ENCODE assay signal across 10 cellular contexts in genomic region chr11:71252782-71253730, GRCh38. TPM values are rescaled to one million over a fixed set of nuclear protein-coding genes. Genes with fewer than 3 reads are reported as not detected.
DNase-seq lines count a peak whose midpoint lies in the region; ATAC-seq, FAIRE-seq and TF ChIP-seq lines count a peak whose summit lies in the region.
"Had no signal": no experiment of that assay in that cellular context is flagged by ENCODE, and none has a peak within 500 bp of the region (broad histone marks: within the 10 kb centered on the region; RNA-seq: fewer than 3 reads in every experiment).

No MANE protein-coding gene starts in this region.

- no peaks in the 10 kb centered on the region for H3K9me1 ChIP-seq in keratinocyte (ENCODE audit: control insufficient read depth, extremely low read depth, insufficient read depth, low read length)

- dilution Hi-C loops in keratinocyte (cut with MboI; ENCODE audit: extremely low pct_ligation_motif_present, low sequenced_read_pairs): no loop called here

- ATAC-seq in GM18858 (IDR thresholded peaks at IDR 0.05; ENCODE audit: unreplicated experiment): no peak

- H3K9ac ChIP-seq in adipocyte (ENCODE audit: low read length) (peak overlapping the region; percentile 74), keratinocyte (ENCODE audit: control insufficient read depth, extremely low read depth, insufficient read depth, low read length) (no peak overlapping the region), stomach smooth muscle (ENCODE audit: low read length in 2 of 2) (no peak overlapping the region)

- no peak overlapping the region for H2AFZ ChIP-seq in keratinocyte (ENCODE audit: control insufficient read depth, low read length)

- H3K27ac ChIP-seq in keratinocyte (ENCODE audit: control insufficient read depth, insufficient read depth, low read length): no peak overlapping the region
- no peak overlapping the region for H3K27ac ChIP-seq in stomach smooth muscle (ENCODE audit: low read length)
- H3K27ac ChIP-seq: adrenal gland had no signal

- POLR2A ChIA-PET in HEK293T (lab: Yijun Ruan, JAX): no interaction called here

- H3K4me2 ChIP-seq in keratinocyte (ENCODE audit: control insufficient read depth, extremely low read depth, insufficient read depth, low read depth, low read length): peak overlapping the region; percentile 31

- H3K4me3 ChIP-seq in adipocyte (ENCODE audit: low read length): peak overlapping the region; percentile 85
- H3K4me3 ChIP-seq in keratinocyte (ENCODE audit: control insufficient read depth in 2 of 3, extremely low read depth in 1 of 3, insufficient read depth in 2 of 3, low read depth in 1 of 3, low read length in 3 of 3): peak overlapping the region; percentile 12 to 58 (median 32)
- peak overlapping the region; percentile 63 to 76 for H3K4me3 ChIP-seq in stomach smooth muscle (ENCODE audit: low read length in 2 of 2)

- H3K36me3 ChIP-seq in adipocyte (ENCODE audit: control insufficient read depth, insufficient read depth, low read length, severe bottlenecking) (no peaks in the 10 kb centered on the region), keratinocyte (ENCODE audit: control insufficient read depth in 2 of 2, extremely low read depth in 1 of 2, insufficient read depth in 2 of 2, low read length in 2 of 2) (no peaks in the 10 kb centered on the region), stomach smooth muscle (ENCODE audit: control insufficient read depth in 2 of 2, insufficient read depth in 2 of 2, low read length in 2 of 2) (no peaks in the 10 kb centered on the region)
- H3K36me3 ChIP-seq: adrenal gland had no signal

- H3K27me3 ChIP-seq in adipocyte (replicated peaks; ENCODE audit: control insufficient read depth, insufficient read depth, low read length) (peaks cover 6% of the 10 kb centered on the region), keratinocyte (ENCODE audit: control insufficient read depth, extremely low read depth, insufficient read depth, low read length) (peaks cover 32% of the 10 kb centered on the region), stomach smooth muscle (ENCODE audit: control insufficient read depth in 1 of 2, insufficient read depth in 2 of 2, low read length in 2 of 2) (peaks cover 0 to 7% of the 10 kb centered on the region in 2 donors)

- TF ChIP-seq CTCF in keratinocyte (optimal IDR thresholded peaks at IDR 0.05 in 1 of 3, IDR thresholded peaks at IDR 0.05 in 1 of 3, conservative IDR thresholded peaks at IDR 0.05 in 1 of 3; ENCODE audit: extremely low read depth in 1 of 3, insufficient read depth in 2 of 3, low read length in 3 of 3): no peak

- FAIRE-seq in keratinocyte (lab: Jason Lieb, UNC): no peak

- DNase-seq in HEK293T (ENCODE audit: extremely low spot score) (peak; percentile 27), adipocyte (ENCODE audit: low read depth) (peak; percentile 53), keratinocyte (ENCODE audit: low read depth, low spot score) (peak; percentile 28), DMS 273 (lab: John Stamatoyannopoulos, UW; ENCODE audit: unreplicated experiment) (no peak), amygdala (lab: John Stamatoyannopoulos, UW) (no peak)
- DNase-seq in activated effector memory CD4-positive, alpha-beta T cell treated with anti-CD3 and anti-CD28 coated beads, Interleukin-2, amount 50 U/mL, for 16 hours: no peak
- DNase-seq: Kasumi-1 had no signal

- CTCF ChIA-PET in HEK293T (lab: Yijun Ruan, JAX): interaction anchor here (1.1 kb wide), 1 partner anchor 12 kb away, joined by 3 read pairs; no protein-coding TSS in a partner anchor

- H3K4me1 ChIP-seq in adipocyte (ENCODE audit: control insufficient read depth, insufficient read depth, low read length) (peaks cover 23% of the 10 kb centered on the region), keratinocyte (ENCODE audit: control insufficient read depth, extremely low read depth, insufficient read depth, low read length) (peaks cover 4% of the 10 kb centered on the region), stomach smooth muscle (ENCODE audit: control insufficient read depth, insufficient read depth, low read length) (peaks cover 28% of the 10 kb centered on the region)

- H4K20me1 ChIP-seq in keratinocyte (ENCODE audit: control insufficient read depth, extremely low read depth, insufficient read depth, low read length): no peaks in the 10 kb centered on the region

- H3K9me3 ChIP-seq in adipocyte (ENCODE audit: control insufficient read depth, low read length) (no peaks in the 10 kb centered on the region), keratinocyte (ENCODE audit: control insufficient read depth, low read depth, low read length) (no peaks in the 10 kb centered on the region), stomach smooth muscle (ENCODE audit: control insufficient read depth in 2 of 2, low read length in 2 of 2) (no peaks in the 10 kb centered on the region)
- H3K9me3 ChIP-seq: adrenal gland had no signal

- no peaks in the 10 kb centered on the region for H3K79me2 ChIP-seq in keratinocyte (ENCODE audit: control insufficient read depth, insufficient read depth, low read length)

TF ChIP-seq in HEK293T, 16 proteins besides CTCF, POLR2A, EP300 and RAD21:
- TF ChIP-seq CTBP1 (IDR thresholded peaks at IDR 0.05; ENCODE audit: borderline replicate concordance): no peak
- TF ChIP-seq SP1 (IDR thresholded peaks at IDR 0.05): no peak
- TF ChIP-seq TARDBP (IDR thresholded peaks at IDR 0.05): no peak
- no peak for TF ChIP-seq HDGF (IDR thresholded peaks at IDR 0.05; ENCODE audit: borderline replicate concordance)
- TF ChIP-seq SUZ12 (IDR thresholded peaks at IDR 0.05): no peak
- TF ChIP-seq, protein P1, sequence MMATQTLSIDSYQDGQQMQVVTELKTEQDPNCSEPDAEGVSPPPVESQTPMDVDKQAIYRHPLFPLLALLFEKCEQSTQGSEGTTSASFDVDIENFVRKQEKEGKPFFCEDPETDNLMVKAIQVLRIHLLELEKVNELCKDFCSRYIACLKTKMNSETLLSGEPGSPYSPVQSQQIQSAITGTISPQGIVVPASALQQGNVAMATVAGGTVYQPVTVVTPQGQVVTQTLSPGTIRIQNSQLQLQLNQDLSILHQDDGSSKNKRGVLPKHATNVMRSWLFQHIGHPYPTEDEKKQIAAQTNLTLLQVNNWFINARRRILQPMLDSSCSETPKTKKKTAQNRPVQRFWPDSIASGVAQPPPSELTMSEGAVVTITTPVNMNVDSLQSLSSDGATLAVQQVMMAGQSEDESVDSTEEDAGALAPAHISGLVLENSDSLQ (IDR thresholded peaks at IDR 0.05): no peak
- no peak for TF ChIP-seq FOXK2 (IDR thresholded peaks at IDR 0.05)
- TF ChIP-seq FOXM1 (IDR thresholded peaks at IDR 0.05; ENCODE audit: borderline replicate concordance): no peak
- no peak for TF ChIP-seq ZNF384 (IDR thresholded peaks at IDR 0.05)
- no peak for TF ChIP-seq FOXA1 (IDR thresholded peaks at IDR 0.05)
- TF ChIP-seq BHLHE40 (IDR thresholded peaks at IDR 0.05; ENCODE audit: borderline replicate concordance): no peak
- TF ChIP-seq ELF4 (IDR thresholded peaks at IDR 0.05): no peak
- TF ChIP-seq L3MBTL2 (conservative IDR thresholded peaks at IDR 0.05): no peak
- TF ChIP-seq LEF1 (IDR thresholded peaks at IDR 0.05; ENCODE audit: borderline replicate concordance): no peak
- no peak for TF ChIP-seq ARNT (IDR thresholded peaks at IDR 0.05)
- TF ChIP-seq NFRKB (IDR thresholded peaks at IDR 0.05): no peak

RNA-seq across cellular contexts. Expression of gene SHANK2, which starts 0.7 kb away (rescaled TPM):
- 0.22 to 0.57 TPM (median 0.41 TPM) in 3 replicates for polyA plus RNA-seq in keratinocyte
- polyA plus RNA-seq in keratinocyte (2011; ENCODE audit: low read depth): 0.87 TPM
- polyA plus RNA-seq in keratinocyte (2011; cell fraction: cytosol; rRNA removed): 0.44 and 0.45 TPM in 2 replicates
- 2.0 and 2.4 TPM in 2 replicates for polyA plus RNA-seq in keratinocyte (2011; cell fraction: nucleus; rRNA removed)
- polyA plus RNA-seq in keratinocyte (2012; ENCODE audit: low replicate concordance): 0.73 and 1.1 TPM in 2 replicates
- 2.3 to 4.3 TPM (median 3.3 TPM) in 3 replicates for polyA minus RNA-seq in keratinocyte
- polyA minus RNA-seq in keratinocyte (2011; cell fraction: cytosol; rRNA and poly(A)+ RNA removed): 4.0 TPM
- 5.6 and 7.8 TPM in 2 replicates for polyA minus RNA-seq in keratinocyte (2011; cell fraction: nucleus; rRNA and poly(A)+ RNA removed)

Comparison
In these comparisons a context has a peak if more than half of its experiments do, and no peak if none do; other contexts are left out.
1. DNase-seq: peak in HEK293T (single experiment), adipocyte (single experiment) and keratinocyte (single experiment); none in activated effector memory CD4-positive, alpha-beta T cell treated with anti-CD3 and anti-CD28 coated beads, Interleukin-2, amount 50 U/mL, for 16 hours (single experiment), DMS 273 (single experiment) and amygdala (0 of 56).
2. H3K4me3 ChIP-seq: peak in every context shown above with its lines; median percentile 85 in adipocyte; 70 in stomach smooth muscle; 32 in keratinocyte.